In the genomic region with DNA sequence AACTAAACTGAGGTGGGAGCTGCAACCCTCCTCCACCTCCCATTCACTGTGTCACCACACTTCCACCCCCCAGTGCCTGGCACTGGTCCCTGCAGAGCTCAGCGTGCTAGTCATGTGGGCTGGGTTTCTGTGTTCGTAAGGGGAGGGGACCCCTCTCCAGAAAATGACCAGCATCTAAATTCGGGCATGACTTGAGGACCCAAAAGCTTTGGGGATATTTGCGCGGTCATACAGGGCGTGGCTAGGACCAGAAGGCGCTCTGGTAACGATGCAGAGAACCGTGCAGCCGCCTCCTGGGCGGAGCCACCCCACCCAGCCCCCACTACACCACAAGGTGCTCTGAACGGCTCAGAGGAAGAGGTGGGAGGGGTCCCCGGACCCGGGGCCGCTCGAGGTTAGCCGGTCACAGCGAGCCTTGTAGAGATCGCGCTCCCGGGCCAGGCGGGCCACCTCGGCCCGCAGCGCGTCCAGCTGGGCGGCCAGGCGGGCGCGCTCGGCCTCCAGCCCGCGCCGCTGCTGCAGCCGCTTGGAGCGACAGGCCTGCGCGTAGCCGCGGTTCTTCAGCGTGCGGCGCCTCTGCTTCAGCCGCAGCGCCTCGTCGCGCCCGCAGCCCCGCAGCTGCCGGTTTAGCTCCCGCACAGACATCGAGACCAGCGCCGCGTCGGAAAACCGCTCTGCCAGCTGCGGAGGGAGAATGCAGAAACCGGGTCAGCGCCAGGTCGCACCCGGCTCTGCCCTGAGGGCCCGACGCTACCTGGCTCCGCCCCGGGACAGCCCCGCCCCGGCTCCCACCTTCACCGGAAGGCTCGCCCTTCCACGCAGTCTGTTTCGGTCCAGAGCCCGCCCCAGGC, we compare ENCODE assay signal across 8 cellular contexts. TPM values are rescaled to one million over a fixed set of nuclear protein-coding genes. Genes with fewer than 3 reads are reported as not detected.
DNase-seq lines count a peak whose midpoint lies in the region; ATAC-seq and TF ChIP-seq lines count a peak whose summit lies in the region.

No MANE protein-coding gene starts in this region.

- peaks cover 2 to 25% (median 20%) of the 10 kb centered on the region in 4 donors for H3K4me1 ChIP-seq in liver (ENCODE audit: control insufficient read depth in 4 of 4, insufficient read depth in 4 of 4, low read length in 3 of 4)

- H3K27me3 ChIP-seq in liver (ENCODE audit: control insufficient read depth in 4 of 4, insufficient read depth in 4 of 4, low read length in 3 of 4), result no peaks in the 10 kb centered on the region

- peaks cover 8% of the 10 kb centered on the region for H3K4me1 Mint-ChIP-seq in chondrocyte (ENCODE audit: low read depth)

- peak overlapping the region; percentile 58 to 74 for H3K27ac ChIP-seq in liver (ENCODE audit: low read depth in 1 of 2, low read length in 2 of 2)

- H3K4me3 ChIP-seq in liver (ENCODE audit: low read depth in 1 of 3, low read length in 3 of 3), result peak overlapping the region; percentile 61 to 80 (median 76)

- H3K36me3 ChIP-seq in liver (ENCODE audit: control insufficient read depth in 4 of 4, insufficient read depth in 3 of 4, low read depth in 1 of 4, low read length in 3 of 4), result no peaks in the 10 kb centered on the region

- peak; percentile 37 for DNase-seq in NCI-H1436 (lab: John Stamatoyannopoulos, UW)
- no peak for DNase-seq in NCI-H1436 treated with DMSO at 0.1 percent for 48 hours (lab: John Stamatoyannopoulos, UW)
- peak; percentile 30 for DNase-seq in NCI-H187 treated with DMSO at 0.1 percent for 48 hours (lab: John Stamatoyannopoulos, UW)
- peak; percentile 45 for DNase-seq in activated CD4-positive, alpha-beta T cell treated with anti-CD3 and anti-CD28 coated beads for 1 hour
- DNase-seq in chondrocyte (ENCODE audit: low spot score), result no peak
- DNase-seq in stimulated activated CD4-positive, alpha-beta T cell treated with anti-CD3 and anti-CD28 coated beads, Interleukin-4, amount 100 ng/mL, for 24 hours, result peak; percentile 72

- H3K9me3 ChIP-seq in liver (ENCODE audit: control insufficient read depth in 4 of 4, low read length in 3 of 4), result no peaks in the 10 kb centered on the region

- no peaks in the 10 kb centered on the region for H3K9me3 Mint-ChIP-seq in chondrocyte (ENCODE audit: low read depth)

- H3K36me3 Mint-ChIP-seq in chondrocyte (ENCODE audit: low read depth), result no peaks in the 10 kb centered on the region

- no peak for TF ChIP-seq CTCF in chondrocyte (IDR thresholded peaks at IDR 0.05)
- TF ChIP-seq CTCF in liver (IDR thresholded peaks at IDR 0.05; ENCODE audit: low read depth, low read length, missing input control), result no peak

- peak overlapping the region; percentile 70 for H3K4me3 Mint-ChIP-seq in chondrocyte (ENCODE audit: unreplicated experiment)

- under 1% methylated on average over 74 of the region's 74 CpGs for WGBS in liver

- peak; percentile 89 for ATAC-seq in HG02763 (IDR thresholded peaks at IDR 0.05; ENCODE audit: unreplicated experiment)

- peak overlapping the region in 1 of 2 donors; percentile 36 for H3K9ac ChIP-seq in liver (ENCODE audit: low read depth in 1 of 2, low read length in 2 of 2)

- no peak overlapping the region for H3K27ac Mint-ChIP-seq in chondrocyte (ENCODE audit: unreplicated experiment)

- TF ChIP-seq RAD21 in liver (IDR thresholded peaks at IDR 0.05), result no peak

- H3K27me3 Mint-ChIP-seq in chondrocyte (ENCODE audit: low read depth), result peaks cover 30% of the 10 kb centered on the region

TF ChIP-seq in liver, 16 proteins besides CTCF, POLR2A, EP300 and RAD21:
- TF ChIP-seq JUND (IDR thresholded peaks at IDR 0.05) (no peak), NR2F2 (IDR thresholded peaks at IDR 0.05) (no peak), HNF4A (conservative IDR thresholded peaks at IDR 0.05) (peak; percentile 6 to 8), FOXA2 (IDR thresholded peaks at IDR 0.05) (no peak)
- TF ChIP-seq, protein P1, sequence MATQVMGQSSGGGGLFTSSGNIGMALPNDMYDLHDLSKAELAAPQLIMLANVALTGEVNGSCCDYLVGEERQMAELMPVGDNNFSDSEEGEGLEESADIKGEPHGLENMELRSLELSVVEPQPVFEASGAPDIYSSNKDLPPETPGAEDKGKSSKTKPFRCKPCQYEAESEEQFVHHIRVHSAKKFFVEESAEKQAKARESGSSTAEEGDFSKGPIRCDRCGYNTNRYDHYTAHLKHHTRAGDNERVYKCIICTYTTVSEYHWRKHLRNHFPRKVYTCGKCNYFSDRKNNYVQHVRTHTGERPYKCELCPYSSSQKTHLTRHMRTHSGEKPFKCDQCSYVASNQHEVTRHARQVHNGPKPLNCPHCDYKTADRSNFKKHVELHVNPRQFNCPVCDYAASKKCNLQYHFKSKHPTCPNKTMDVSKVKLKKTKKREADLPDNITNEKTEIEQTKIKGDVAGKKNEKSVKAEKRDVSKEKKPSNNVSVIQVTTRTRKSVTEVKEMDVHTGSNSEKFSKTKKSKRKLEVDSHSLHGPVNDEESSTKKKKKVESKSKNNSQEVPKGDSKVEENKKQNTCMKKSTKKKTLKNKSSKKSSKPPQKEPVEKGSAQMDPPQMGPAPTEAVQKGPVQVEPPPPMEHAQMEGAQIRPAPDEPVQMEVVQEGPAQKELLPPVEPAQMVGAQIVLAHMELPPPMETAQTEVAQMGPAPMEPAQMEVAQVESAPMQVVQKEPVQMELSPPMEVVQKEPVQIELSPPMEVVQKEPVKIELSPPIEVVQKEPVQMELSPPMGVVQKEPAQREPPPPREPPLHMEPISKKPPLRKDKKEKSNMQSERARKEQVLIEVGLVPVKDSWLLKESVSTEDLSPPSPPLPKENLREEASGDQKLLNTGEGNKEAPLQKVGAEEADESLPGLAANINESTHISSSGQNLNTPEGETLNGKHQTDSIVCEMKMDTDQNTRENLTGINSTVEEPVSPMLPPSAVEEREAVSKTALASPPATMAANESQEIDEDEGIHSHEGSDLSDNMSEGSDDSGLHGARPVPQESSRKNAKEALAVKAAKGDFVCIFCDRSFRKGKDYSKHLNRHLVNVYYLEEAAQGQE (IDR thresholded peaks at IDR 0.05), result no peak
- TF ChIP-seq, protein P2, sequence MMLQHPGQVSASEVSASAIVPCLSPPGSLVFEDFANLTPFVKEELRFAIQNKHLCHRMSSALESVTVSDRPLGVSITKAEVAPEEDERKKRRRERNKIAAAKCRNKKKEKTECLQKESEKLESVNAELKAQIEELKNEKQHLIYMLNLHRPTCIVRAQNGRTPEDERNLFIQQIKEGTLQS (IDR thresholded peaks at IDR 0.05), result no peak

RNA-seq across cellular contexts. Expression of gene CPNE6, which starts 9.8 kb away (rescaled TPM):
- total RNA-seq in chondrocyte (not detected in 3 replicates), liver (not detected)
- under 1 TPM; 0.05 to 0.17 TPM for polyA plus RNA-seq in liver

RNA-seq across cellular contexts. Expression of gene PCK2, which starts 13.0 kb away (rescaled TPM):
- total RNA-seq in chondrocyte (18.7 to 126 TPM (median 118 TPM) in 3 replicates), liver (100 to 1,000 TPM in 1 of 2 donors, 10 to 100 TPM in 1; 39.8 to 205 TPM)
- 100 to 1,000 TPM; 236 to 250 TPM for polyA plus RNA-seq in liver

RNA-seq across cellular contexts. Expression of gene CARMIL3, which starts 29.3 kb away (rescaled TPM):
- total RNA-seq in chondrocyte (0.34 to 0.60 TPM (median 0.54 TPM) in 3 replicates), liver (under 1 TPM; 0.05 to 0.17 TPM)
- under 1 TPM; 0.17 TPM for polyA plus RNA-seq in liver

RNA-seq across cellular contexts. Expression of gene DCAF11, which starts 33.5 kb away (rescaled TPM):
- 30.7 to 41.5 TPM (median 32.9 TPM) in 3 replicates for total RNA-seq in chondrocyte
- total RNA-seq in liver, result 100 to 1,000 TPM; 215 to 312 TPM
- 100 to 1,000 TPM in 1 of 2 donors, 10 to 100 TPM in 1; 30.1 to 119 TPM for polyA plus RNA-seq in liver

RNA-seq across cellular contexts. Expression of gene NRL, which starts 33.6 kb away (rescaled TPM):
- total RNA-seq in chondrocyte, result 1.2 to 1.6 TPM (median 1.3 TPM) in 3 replicates
- total RNA-seq in liver, result 1 to 10 TPM; 2.7 to 3.2 TPM
- 1 to 10 TPM; 1.5 to 2.9 TPM for polyA plus RNA-seq in liver

Comparison
In these comparisons a context has a peak if more than half of its experiments do, and no peak if none do; other contexts are left out.
1. DNase-seq: peak in NCI-H1436 (single experiment), NCI-H187 treated with DMSO at 0.1 percent for 48 hours (single experiment), activated CD4-positive, alpha-beta T cell treated with anti-CD3 and anti-CD28 coated beads for 1 hour (single experiment) and stimulated activated CD4-positive, alpha-beta T cell treated with anti-CD3 and anti-CD28 coated beads, Interleukin-4, amount 100 ng/mL, for 24 hours (single experiment); none in NCI-H1436 treated with DMSO at 0.1 percent for 48 hours (single experiment) and chondrocyte (single experiment).